ENCODE assay signal across 36 cellular contexts in genomic region chr13:93037780-93038179, GRCh38.
DNase-seq lines count a peak whose midpoint lies in the region; ATAC-seq, FAIRE-seq and TF ChIP-seq lines count a peak whose summit lies in the region.
"Had no signal": no experiment of that assay in that cellular context is flagged by ENCODE, and none has a peak within 500 bp of the region (broad histone marks: within the 10 kb centered on the region; RNA-seq: fewer than 3 reads in every experiment).

No MANE protein-coding gene starts in this region.

- no peaks in the 10 kb centered on the region for H3K27me3 ChIP-seq in OCI-LY3 (ENCODE audit: low read depth, low read length)
- H3K27me3 ChIP-seq: BE2C; BLaER1; BLaER1 treated with 17β-estradiol and CSF1 and Interleukin-3, amounts not matched to agents 10 nM and 100 nM had no signal

- no peak for TF ChIP-seq CTCF in A549 (IDR thresholded peaks at IDR 0.05)
- TF ChIP-seq CTCF in HEK293 (tag by site-specific recombination; IDR thresholded peaks at IDR 0.05), result no peak
- TF ChIP-seq CTCF in OCI-LY3 (IDR thresholded peaks at IDR 0.05; ENCODE audit: low read depth, low read length), result no peak
- no peak for TF ChIP-seq CTCF in progenitor cell of endocrine pancreas (IDR thresholded peaks at IDR 0.05; ENCODE audit: unreplicated experiment)

- H3K4me2 ChIP-seq in A549 (no peak overlapping the region), OCI-LY3 (ENCODE audit: low read length) (no peak overlapping the region)
- H3K4me2 ChIP-seq: BLaER1; BLaER1 treated with 17β-estradiol and CSF1 and Interleukin-3, amounts not matched to agents 10 nM and 100 nM had no signal

- 0 out of 2 replicates have a peak overlapping the region, but pooled peaks have one; percentile 67 for H2AFZ ChIP-seq in OCI-LY3 (ENCODE audit: low read depth, low read length)

- no peak for ATAC-seq in A549
- no peak for ATAC-seq in HG03095 (IDR thresholded peaks at IDR 0.05; ENCODE audit: unreplicated experiment)
- ATAC-seq: CD8-positive, alpha-beta T cell had no signal

- WGBS in A549 (ENCODE audit: missing lambda C conversion rate), result 26% methylated on average over 5 of the region's 5 CpGs

- no peak for DNase-seq in A549 (ENCODE audit: low read depth in 1 of 2, low spot score in 1 of 2)
- no peak for DNase-seq in progenitor cell of endocrine pancreas (ENCODE audit: low spot score, unreplicated experiment)
- no peak for DNase-seq in hepatic stellate cell (ENCODE audit: low spot score)
- no peak for DNase-seq in SK-N-DZ (ENCODE audit: low spot score)
- DNase-seq in SIG-M5 (lab: John Stamatoyannopoulos, UW), result no peak
- DNase-seq: 8988T; ACHN; AML-193; BE2C; C1 segment of cervical spinal cord; Caco-2; Calu3; CD4-positive, alpha-beta memory T cell; CD4-positive, alpha-beta T cell; CD4-positive, CD25-positive, alpha-beta regulatory T cell; CD8-positive, alpha-beta memory T cell; CD8-positive, alpha-beta T cell; COR-L47; DMS 273 treated with DMSO at 0.1 percent for 48 hours; DMS153; DMS53; DMS79; DMS79 treated with DMSO at 0.1 percent for 48 hours; DND-41; EL had no signal

- no peak overlapping the region for H3K27ac ChIP-seq in A549
- no peak overlapping the region for H3K27ac ChIP-seq in HEK293 (ENCODE audit: extremely low read depth, low read depth, low read length)
- no peak overlapping the region for H3K27ac ChIP-seq in OCI-LY3 (ENCODE audit: low read length)
- H3K27ac ChIP-seq: 22Rv1; BLaER1; BLaER1 treated with 17β-estradiol and CSF1 and Interleukin-3, amounts not matched to agents 10 nM and 100 nM; C4-2B had no signal

- no peaks in the 10 kb centered on the region for H3K27me3 Mint-ChIP-seq in progenitor cell of endocrine pancreas
- H3K27me3 Mint-ChIP-seq: B cell; CD4-positive, alpha-beta memory T cell; CD4-positive, alpha-beta T cell; CD4-positive, CD25-positive, alpha-beta regulatory T cell; CD8-positive, alpha-beta memory T cell had no signal

- H3K4me1 Mint-ChIP-seq in progenitor cell of endocrine pancreas (ENCODE audit: low read depth), result peaks cover 7% of the 10 kb centered on the region
- H3K4me1 Mint-ChIP-seq: B cell; CD14-positive monocyte; CD4-positive, alpha-beta memory T cell; CD4-positive, CD25-positive, alpha-beta regulatory T cell; CD8-positive, alpha-beta memory T cell had no signal

- TF ChIP-seq EP300 in A549 (IDR thresholded peaks at IDR 0.05), result no peak

- H4K20me1 ChIP-seq in OCI-LY3 (ENCODE audit: insufficient read depth, low read length), result no peaks in the 10 kb centered on the region
- H4K20me1 ChIP-seq: BLaER1; BLaER1 treated with 17β-estradiol and CSF1 and Interleukin-3, amounts not matched to agents 10 nM and 100 nM had no signal

- CTCF ChIA-PET in A549 (lab: Yijun Ruan, JAX), result no interaction called here
- CTCF ChIA-PET in HEK293 (lab: Yijun Ruan, JAX), result no interaction called here

- FAIRE-seq in A549 (lab: Jason Lieb, UNC), result no peak
- FAIRE-seq: A204.1, D721Med had no signal

- H3K4me3 Mint-ChIP-seq in progenitor cell of endocrine pancreas (ENCODE audit: low read depth), result no peak overlapping the region
- H3K4me3 Mint-ChIP-seq: B cell; CD14-positive monocyte; CD4-positive, alpha-beta memory T cell; CD4-positive, alpha-beta T cell; CD4-positive, CD25-positive, alpha-beta regulatory T cell; CD8-positive, alpha-beta memory T cell; CD8-positive, alpha-beta T cell had no signal

- H3K36me3 ChIP-seq in HEK293 (ENCODE audit: control insufficient read depth in 2 of 2, insufficient read depth in 1 of 2, low read length in 2 of 2) (no peaks in the 10 kb centered on the region), OCI-LY3 (replicated peaks; ENCODE audit: low read depth, low read length) (no peaks in the 10 kb centered on the region)
- H3K36me3 ChIP-seq: BE2C; BLaER1; BLaER1 treated with 17β-estradiol and CSF1 and Interleukin-3, amounts not matched to agents 10 nM and 100 nM had no signal

- no peaks in the 10 kb centered on the region for H3K9me3 ChIP-seq in A549
- no peaks in the 10 kb centered on the region for H3K9me3 ChIP-seq in HEK293 (ENCODE audit: control insufficient read depth, insufficient read depth, low read depth, low read length)
- no peaks in the 10 kb centered on the region for H3K9me3 ChIP-seq in OCI-LY3 (ENCODE audit: insufficient read depth, low read length)
- H3K9me3 ChIP-seq: BE2C; BLaER1; BLaER1 treated with 17β-estradiol and CSF1 and Interleukin-3, amounts not matched to agents 10 nM and 100 nM; Caco-2 had no signal

- H3K36me3 Mint-ChIP-seq in progenitor cell of endocrine pancreas (ENCODE audit: insufficient read depth), result peaks cover 3% of the 10 kb centered on the region
- H3K36me3 Mint-ChIP-seq: CD14-positive monocyte; CD4-positive, alpha-beta memory T cell; CD4-positive, CD25-positive, alpha-beta regulatory T cell; CD8-positive, alpha-beta memory T cell; CD8-positive, alpha-beta T cell had no signal

- POLR2A ChIA-PET in A549 (lab: Yijun Ruan, JAX), result no interaction called here
- POLR2A ChIA-PET in HEK293 (lab: Yijun Ruan, JAX), result no interaction called here

- H3K27ac Mint-ChIP-seq in progenitor cell of endocrine pancreas, result peak overlapping the region; percentile 79
- H3K27ac Mint-ChIP-seq: B cell; CD14-positive monocyte; CD4-positive, alpha-beta memory T cell; CD4-positive, alpha-beta T cell; CD4-positive, CD25-positive, alpha-beta regulatory T cell; CD8-positive, alpha-beta memory T cell; CD8-positive, alpha-beta T cell had no signal

- H3K4me1 ChIP-seq in A549 (no peaks in the 10 kb centered on the region), HEK293 (ENCODE audit: control insufficient read depth, insufficient read depth, low read length) (no peaks in the 10 kb centered on the region), OCI-LY3 (ENCODE audit: low read length) (no peaks in the 10 kb centered on the region)
- H3K4me1 ChIP-seq: BE2C; BLaER1; BLaER1 treated with 17β-estradiol and CSF1 and Interleukin-3, amounts not matched to agents 10 nM and 100 nM; Caco-2 had no signal

- H3K79me2 ChIP-seq in OCI-LY3 (ENCODE audit: low read length), result no peaks in the 10 kb centered on the region

- H3K4me3 ChIP-seq in A549 (no peak overlapping the region), HEK293 (ENCODE audit: low read depth, low read length) (no peak overlapping the region), OCI-LY3 (ENCODE audit: low read length) (no peak overlapping the region)
- H3K4me3 ChIP-seq: BLaER1; BLaER1 treated with 17β-estradiol and CSF1 and Interleukin-3, amounts not matched to agents 10 nM and 100 nM had no signal

- H3K9me3 Mint-ChIP-seq in progenitor cell of endocrine pancreas (ENCODE audit: low read depth), result peaks cover 18% of the 10 kb centered on the region

- no peak for TF ChIP-seq POLR2A in A549 (IDR thresholded peaks at IDR 0.05; ENCODE audit: low read length)

- no peak for TF ChIP-seq RAD21 in A549 (conservative IDR thresholded peaks at IDR 0.05 in 1 of 2, IDR thresholded peaks at IDR 0.05 in 1 of 2)

- H3K9ac ChIP-seq in OCI-LY3 (ENCODE audit: low read length), result no peak overlapping the region
- H3K9ac ChIP-seq: BLaER1; BLaER1 treated with 17β-estradiol and CSF1 and Interleukin-3, amounts not matched to agents 10 nM and 100 nM had no signal

TF ChIP-seq in A549, 52 proteins besides CTCF, POLR2A, EP300 and RAD21:
- TF ChIP-seq KDM1A (IDR thresholded peaks at IDR 0.05; ENCODE audit: low read depth) (no peak), BHLHE40 (IDR thresholded peaks at IDR 0.05; ENCODE audit: low read depth, low read length) (no peak), ZNF302 (CRISPR knock-in tag; IDR thresholded peaks at IDR 0.05) (no peak), ESRRA (IDR thresholded peaks at IDR 0.05; ENCODE audit: borderline replicate concordance, low read length) (no peak), MAX (IDR thresholded peaks at IDR 0.05) (no peak), ZC3H11A (IDR thresholded peaks at IDR 0.05) (peak; percentile 69), TFCP2L1 (CRISPR knock-in tag; IDR thresholded peaks at IDR 0.05) (no peak)
- TF ChIP-seq, protein P1, sequence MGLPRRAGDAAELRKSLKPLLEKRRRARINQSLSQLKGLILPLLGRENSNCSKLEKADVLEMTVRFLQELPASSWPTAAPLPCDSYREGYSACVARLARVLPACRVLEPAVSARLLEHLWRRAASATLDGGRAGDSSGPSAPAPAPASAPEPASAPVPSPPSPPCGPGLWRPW (IDR thresholded peaks at IDR 0.05), result no peak

TF ChIP-seq in HEK293, 187 proteins besides CTCF, POLR2A, EP300 and RAD21 (continues in another document):
- TF ChIP-seq ZFP3 (tag by site-specific recombination; IDR thresholded peaks at IDR 0.05; ENCODE audit: low read depth), result no peak
- TF ChIP-seq KLF8 (tag by site-specific recombination; IDR thresholded peaks at IDR 0.05), result no peak
- no peak for TF ChIP-seq ZNF157 (tag by site-specific recombination; IDR thresholded peaks at IDR 0.05)
- TF ChIP-seq ZNF48 (tag by site-specific recombination; IDR thresholded peaks at IDR 0.05), result no peak
- no peak for TF ChIP-seq REPIN1 (tag by site-specific recombination; IDR thresholded peaks at IDR 0.05; ENCODE audit: low read depth)
- TF ChIP-seq, protein P2, sequence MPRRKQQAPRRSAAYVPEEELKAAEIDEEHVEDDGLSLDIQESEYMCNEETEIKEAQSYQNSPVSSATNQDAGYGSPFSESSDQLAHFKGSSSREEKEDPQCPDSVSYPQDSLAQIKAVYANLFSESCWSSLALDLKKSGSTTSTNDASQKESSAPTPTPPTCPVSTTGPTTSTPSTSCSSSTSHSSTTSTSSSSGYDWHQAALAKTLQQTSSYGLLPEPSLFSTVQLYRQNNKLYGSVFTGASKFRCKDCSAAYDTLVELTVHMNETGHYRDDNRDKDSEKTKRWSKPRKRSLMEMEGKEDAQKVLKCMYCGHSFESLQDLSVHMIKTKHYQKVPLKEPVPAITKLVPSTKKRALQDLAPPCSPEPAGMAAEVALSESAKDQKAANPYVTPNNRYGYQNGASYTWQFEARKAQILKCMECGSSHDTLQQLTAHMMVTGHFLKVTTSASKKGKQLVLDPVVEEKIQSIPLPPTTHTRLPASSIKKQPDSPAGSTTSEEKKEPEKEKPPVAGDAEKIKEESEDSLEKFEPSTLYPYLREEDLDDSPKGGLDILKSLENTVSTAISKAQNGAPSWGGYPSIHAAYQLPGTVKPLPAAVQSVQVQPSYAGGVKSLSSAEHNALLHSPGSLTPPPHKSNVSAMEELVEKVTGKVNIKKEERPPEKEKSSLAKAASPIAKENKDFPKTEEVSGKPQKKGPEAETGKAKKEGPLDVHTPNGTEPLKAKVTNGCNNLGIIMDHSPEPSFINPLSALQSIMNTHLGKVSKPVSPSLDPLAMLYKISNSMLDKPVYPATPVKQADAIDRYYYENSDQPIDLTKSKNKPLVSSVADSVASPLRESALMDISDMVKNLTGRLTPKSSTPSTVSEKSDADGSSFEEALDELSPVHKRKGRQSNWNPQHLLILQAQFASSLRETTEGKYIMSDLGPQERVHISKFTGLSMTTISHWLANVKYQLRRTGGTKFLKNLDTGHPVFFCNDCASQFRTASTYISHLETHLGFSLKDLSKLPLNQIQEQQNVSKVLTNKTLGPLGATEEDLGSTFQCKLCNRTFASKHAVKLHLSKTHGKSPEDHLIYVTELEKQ (tag by site-specific recombination; IDR thresholded peaks at IDR 0.05; ENCODE audit: borderline replicate concordance), result no peak; the same call in 1 of the 2 replicates
- TF ChIP-seq PRDM1 (tag by site-specific recombination; IDR thresholded peaks at IDR 0.05), result no peak
- TF ChIP-seq ZNF292 (tag by site-specific recombination; IDR thresholded peaks at IDR 0.05; ENCODE audit: borderline replicate concordance, low read depth), result 0 out of 2 replicates have a peak, but pooled peaks have one; percentile 39
- no peak for TF ChIP-seq ZNF514 (tag by site-specific recombination; IDR thresholded peaks at IDR 0.05)

Comparison
In these comparisons a context has a peak if more than half of its experiments do, and no peak if none do; other contexts are left out.
1. Of the 5 proteins assayed by ChIP-seq in both HEK293 and A549: peak only in HEK293: REST; only in A549: none; in both: none; in neither: 4.